9 cellular contexts compared by ENCODE assay signal in genomic region chr19:33904681-33905080, GRCh38.
DNase-seq lines count a peak whose midpoint lies in the region; ATAC-seq, FAIRE-seq and TF ChIP-seq lines count a peak whose summit lies in the region.
"Had no signal": no experiment of that assay in that cellular context is flagged by ENCODE, and none has a peak within 500 bp of the region (broad histone marks: within the 10 kb centered on the region; RNA-seq: fewer than 3 reads in every experiment).

No MANE protein-coding gene starts in this region.

- TF ChIP-seq POLR2A in stomach (IDR thresholded peaks at IDR 0.05), result no peak

- ATAC-seq in effector memory CD8-positive, alpha-beta T cell (replicated peaks), result no peak
- ATAC-seq in lower lobe of right lung (no peak), GM18520 (IDR thresholded peaks at IDR 0.05; ENCODE audit: unreplicated experiment) (no peak)

- peaks cover 65 to 80% of the 10 kb centered on the region in 2 donors for H3K27me3 Mint-ChIP-seq in effector memory CD8-positive, alpha-beta T cell

- no peak for FAIRE-seq in HTR-8/SVneo (lab: Jason Lieb, UNC)

- TF ChIP-seq CTCF in lower lobe of right lung (IDR thresholded peaks at IDR 0.05) (no peak), stomach (IDR thresholded peaks at IDR 0.05) (no peak)

- no peaks in the 10 kb centered on the region for H3K36me3 ChIP-seq in MG63
- H3K36me3 ChIP-seq in lower lobe of right lung, result no peaks in the 10 kb centered on the region
- no peaks in the 10 kb centered on the region for H3K36me3 ChIP-seq in stomach

- TF ChIP-seq EP300 in stomach (IDR thresholded peaks at IDR 0.05), result no peak

- 34 to 67% (median 40%) methylated on average over 7 of the region's 7 CpGs for WGBS in stomach, 5 donors

- intact Hi-C loops in lower lobe of right lung (cut with DNase I) (no loop called here), stomach (cut with DNase I; ENCODE audit: low total_unique reads) (loop anchor here (10.0 kb wide), 1 partner anchor 110 kb away; the partner anchor contains the start of gene KCTD15)

- DNase-seq in MG63 (peak; percentile 36), lower lobe of right lung (no peak), stomach (no peak), DMS114 treated with DMSO at 0.1 percent for 48 hours (lab: John Stamatoyannopoulos, UW; ENCODE audit: unreplicated experiment) (no peak), HTR-8/SVneo (ENCODE audit: insufficient read length, low spot score) (no peak)
- no peak for DNase-seq in effector memory CD8-positive, alpha-beta T cell
- DNase-seq: NCI-H524 had no signal

- H3K4me3 ChIP-seq in MG63 (no peak overlapping the region), lower lobe of right lung (no peak overlapping the region), stomach (peak overlapping the region in 2 of 4 donors; percentile 44 to 54)

- no peak overlapping the region for H3K27ac Mint-ChIP-seq in effector memory CD8-positive, alpha-beta T cell
- H3K27ac Mint-ChIP-seq: T-helper 1 cell treated with Interleukin-12 subunit alpha and Interleukin-12 subunit beta and Interleukin-4 antibody, amounts not matched to agents 30 μg/mL and 1 μg/mL, for 36 hours had no signal

- peak overlapping the region; percentile 19 to 57 for H3K4me3 Mint-ChIP-seq in effector memory CD8-positive, alpha-beta T cell

- peaks cover 25% of the 10 kb centered on the region for H3K4me1 ChIP-seq in lower lobe of right lung
- peaks cover 18 to 30% (median 23%) of the 10 kb centered on the region in 4 donors for H3K4me1 ChIP-seq in stomach

- H3K27me3 ChIP-seq in MG63 (no peaks in the 10 kb centered on the region), lower lobe of right lung (ENCODE audit: low read depth) (peaks cover 19% of the 10 kb centered on the region), stomach (peaks cover 0 to 32% (median 6%) of the 10 kb centered on the region in 3 donors)

- peaks cover 0 to 4% of the 10 kb centered on the region in 2 donors for H3K4me1 Mint-ChIP-seq in effector memory CD8-positive, alpha-beta T cell (ENCODE audit: low read depth in 2 of 2)

- no peaks in the 10 kb centered on the region for H3K36me3 Mint-ChIP-seq in effector memory CD8-positive, alpha-beta T cell (ENCODE audit: insufficient read depth)

- H3K27ac ChIP-seq in lower lobe of right lung (peak overlapping the region; percentile 88), stomach (peak overlapping the region; percentile 42 to 87 (median 83))

- H3K9me3 ChIP-seq in MG63, result peaks cover 3% of the 10 kb centered on the region; the same call in 1 of the 2 replicates
- no peaks in the 10 kb centered on the region for H3K9me3 ChIP-seq in lower lobe of right lung
- no peaks in the 10 kb centered on the region for H3K9me3 ChIP-seq in stomach

- no peaks in the 10 kb centered on the region for H3K9me3 Mint-ChIP-seq in effector memory CD8-positive, alpha-beta T cell
- H3K9me3 Mint-ChIP-seq: T-helper 1 cell treated with Interleukin-12 subunit alpha and Interleukin-12 subunit beta and Interleukin-4 antibody, amounts not matched to agents 30 μg/mL and 1 μg/mL, for 36 hours had no signal
